ENCODE assay signal across 16 cellular contexts in the genomic region with DNA sequence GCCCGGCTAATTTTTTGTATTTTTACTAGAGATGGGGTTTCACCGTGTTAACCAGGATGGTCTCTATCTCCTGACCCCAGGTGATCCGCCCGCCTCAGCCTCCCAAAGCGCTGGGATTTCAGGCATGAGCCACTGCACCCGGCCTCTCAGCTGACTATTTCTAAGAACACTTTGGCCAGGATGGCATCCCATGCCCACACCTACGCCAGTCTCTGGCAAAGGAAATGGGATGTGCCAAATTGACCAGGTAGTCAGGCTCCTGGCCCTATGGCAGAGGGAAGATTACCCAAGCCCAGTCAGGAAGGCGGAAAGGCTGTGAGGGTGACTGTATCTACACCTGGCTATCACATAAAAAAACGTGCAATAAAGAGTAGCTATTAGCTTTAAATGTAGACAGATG.
DNase-seq lines count a peak whose midpoint lies in the region; ATAC-seq and TF ChIP-seq lines count a peak whose summit lies in the region.
"Had no signal": no experiment of that assay in that cellular context is flagged by ENCODE, and none has a peak within 500 bp of the region (broad histone marks: within the 10 kb centered on the region; RNA-seq: fewer than 3 reads in every experiment).

No MANE protein-coding gene starts in this region.

- H3K56ac ChIP-seq in mesendoderm (ENCODE audit: low read length) = no peak overlapping the region

- POLR2A ChIA-PET in MCF 10A (lab: Yijun Ruan, JAX) = interaction anchor here (0.5 to 0.7 kb wide), 2 partner anchors 58 to 434 kb away, joined by 3 to 4 read pairs; no protein-coding TSS in a partner anchor

- no peak overlapping the region for H3K23ac ChIP-seq in mesendoderm (ENCODE audit: low read length)

- H3K27me3 Mint-ChIP-seq in MCF 10A (ENCODE audit: insufficient read depth, unreplicated experiment) = no peaks in the 10 kb centered on the region
- H3K27me3 Mint-ChIP-seq: CD4-positive, alpha-beta memory T cell had no signal

- CTCF ChIA-PET in MCF 10A (lab: Yijun Ruan, JAX) (interaction anchor here (0.6 to 1.6 kb wide), 4 partner anchors 28 to 101 kb away, joined by 3 to 5 read pairs (median 3); no protein-coding TSS in a partner anchor), mammary epithelial cell (lab: Charles Lee; ENCODE audit: low non-redundant PET) (no interaction called here)

- H3K79me2 ChIP-seq in mammary epithelial cell (ENCODE audit: insufficient read depth, low read length) (no peaks in the 10 kb centered on the region), mesendoderm (ENCODE audit: control insufficient read depth, insufficient read depth, low read length) (no peaks in the 10 kb centered on the region)

- H3K36me3 Mint-ChIP-seq in MCF 10A (ENCODE audit: insufficient read depth, unreplicated experiment) = peaks cover 6% of the 10 kb centered on the region
- H3K36me3 Mint-ChIP-seq: CD14-positive monocyte; CD4-positive, alpha-beta memory T cell had no signal

- H3K36me3 ChIP-seq in mammary epithelial cell (ENCODE audit: insufficient read depth, low read length) (no peaks in the 10 kb centered on the region), mesendoderm (ENCODE audit: control insufficient read depth, insufficient read depth, low read length) (no peaks in the 10 kb centered on the region)
- H3K36me3 ChIP-seq: BLaER1 had no signal

- no peak overlapping the region for H4K5ac ChIP-seq in mesendoderm (ENCODE audit: low read length)

- no peak overlapping the region for H2BK5ac ChIP-seq in mesendoderm (ENCODE audit: low read length)

- H3K27me3 ChIP-seq in mammary epithelial cell (ENCODE audit: insufficient read depth, low read length) (no peaks in the 10 kb centered on the region), mesendoderm (ENCODE audit: insufficient read depth, low read length, poor library complexity) (no peaks in the 10 kb centered on the region)
- H3K27me3 ChIP-seq: BLaER1 had no signal

- H2BK120ac ChIP-seq in mesendoderm (ENCODE audit: low read depth, low read length) = no peak overlapping the region

- H3K4me3 Mint-ChIP-seq in MCF 10A (ENCODE audit: unreplicated experiment) = no peak overlapping the region
- H3K4me3 Mint-ChIP-seq: CD14-positive monocyte had no signal

- no peak for DNase-seq in MCF 10A (ENCODE audit: unreplicated experiment)
- no peak for DNase-seq in mammary epithelial cell
- no peak for DNase-seq in epithelial cell of prostate (ENCODE audit: low read depth, low spot score)
- DNase-seq in mesendoderm = no peak
- no peak for DNase-seq in T-helper 2 cell
- DNase-seq in epidermal melanocyte (ENCODE audit: insufficient read length, low spot score) = no peak
- DNase-seq: CD4-positive, alpha-beta memory T cell; DMS153; DMS79; GF-D8; GOT3; H7 had no signal

- H2BK15ac ChIP-seq in mesendoderm (replicated peaks; ENCODE audit: low read depth) = no peak overlapping the region

- H3K27ac ChIP-seq in mammary epithelial cell (ENCODE audit: insufficient read depth, low read depth, low read length) = no peak overlapping the region
- H3K27ac ChIP-seq in epithelial cell of prostate = peak overlapping the region; percentile 56
- H3K27ac ChIP-seq in mesendoderm (ENCODE audit: low read depth, low read length) = no peak overlapping the region
- H3K27ac ChIP-seq: 22Rv1, BLaER1 had no signal

- TF ChIP-seq CTCF in MCF 10A (IDR thresholded peaks at IDR 0.05; ENCODE audit: unreplicated experiment) = no peak
- no peak for TF ChIP-seq CTCF in mammary epithelial cell (conservative IDR thresholded peaks at IDR 0.05 in 1 of 2, IDR thresholded peaks at IDR 0.05 in 1 of 2; ENCODE audit: extremely low read depth in 1 of 2, insufficient read depth in 1 of 2, low read depth in 1 of 2, low read length in 2 of 2)

- H3K79me1 ChIP-seq in mesendoderm (ENCODE audit: low read length) = no peaks in the 10 kb centered on the region

- ATAC-seq in esophagus mucosa = no peak

- no peaks in the 10 kb centered on the region for H4K20me1 ChIP-seq in mammary epithelial cell (ENCODE audit: insufficient read depth, low read length)
- H4K20me1 ChIP-seq: BLaER1 had no signal

- no peak overlapping the region for H3K4me3 ChIP-seq in mammary epithelial cell (replicated peaks in 1 of 3; ENCODE audit: insufficient read depth in 1 of 3, low read depth in 2 of 3, low read length in 3 of 3)
- no peak overlapping the region for H3K4me3 ChIP-seq in mesendoderm (ENCODE audit: low read length)
- H3K4me3 ChIP-seq: BLaER1 had no signal

- H3K4me2 ChIP-seq in mammary epithelial cell (ENCODE audit: insufficient read depth, low read depth, low read length) (no peak overlapping the region), mesendoderm (ENCODE audit: low read length) (no peak overlapping the region)
- H3K4me2 ChIP-seq: BLaER1 had no signal

- dilution Hi-C loops in mammary epithelial cell (cut with HindIII; ENCODE audit: low sequenced_read_pairs) = no loop called here

- intact Hi-C loops in MCF 10A (cut with micrococcal nuclease) (no loop called here), mammary epithelial cell (cut with micrococcal nuclease) (no loop called here)

- 84% methylated on average over 8 of the region's 9 CpGs for WGBS in mammary epithelial cell (ENCODE audit: low coverage, missing lambda C conversion rate)
- no CpG with 5 or more reads among the region's 9 CpGs for WGBS in mesendoderm (ENCODE audit: extremely low coverage, insufficient coverage, low lambda C conversion rate)

- H3K27ac Mint-ChIP-seq in MCF 10A (ENCODE audit: low read depth, unreplicated experiment) = peak overlapping the region; percentile 73

- in situ Hi-C loops in mammary epithelial cell (cut with MboI; ENCODE audit: low sequenced_read_pairs in 2 of 2) = no loop called here

- H3K18ac ChIP-seq in mesendoderm (ENCODE audit: low read length) = no peak overlapping the region

- H3K9me3 ChIP-seq in mammary epithelial cell (replicated peaks; ENCODE audit: insufficient read depth, low read length) = no peaks in the 10 kb centered on the region
- H3K9me3 ChIP-seq: BLaER1 had no signal

- H3K4me1 Mint-ChIP-seq in MCF 10A (ENCODE audit: insufficient read depth, unreplicated experiment) = peaks cover 38% of the 10 kb centered on the region

- H3K4me1 ChIP-seq in mammary epithelial cell (ENCODE audit: insufficient read depth, low read length) (peaks cover 30% of the 10 kb centered on the region), mesendoderm (ENCODE audit: control insufficient read depth, low read depth, low read length) (peaks cover 20% of the 10 kb centered on the region)
- H3K4me1 ChIP-seq: BLaER1 had no signal

- no peak overlapping the region for H2AFZ ChIP-seq in mammary epithelial cell (ENCODE audit: low read depth, low read length)

- no peaks in the 10 kb centered on the region for H3K9me3 Mint-ChIP-seq in MCF 10A (ENCODE audit: unreplicated experiment)
- H3K9me3 Mint-ChIP-seq: CD4-positive, alpha-beta memory T cell had no signal

- BruUV-seq in MCF 10A (replicated peaks; lab: Mats Ljungman, UMichigan) (no TSS peak), mammary epithelial cell (replicated peaks; lab: Mats Ljungman, UMichigan) (no TSS peak)

- no peak overlapping the region for H4K8ac ChIP-seq in mesendoderm (ENCODE audit: low read depth, low read length)

- peak overlapping the region; percentile 33 for H2AK5ac ChIP-seq in mesendoderm (ENCODE audit: low read length)

- H3K9ac ChIP-seq in mammary epithelial cell (ENCODE audit: insufficient read depth, low read length) (no peak overlapping the region), mesendoderm (ENCODE audit: low read length) (no peak overlapping the region)
- H3K9ac ChIP-seq: BLaER1 had no signal

- H3K4ac ChIP-seq in mesendoderm (ENCODE audit: low read depth, low read length) = no peak overlapping the region
